ENCODE assay signal across 25 cellular contexts in the genomic region with DNA sequence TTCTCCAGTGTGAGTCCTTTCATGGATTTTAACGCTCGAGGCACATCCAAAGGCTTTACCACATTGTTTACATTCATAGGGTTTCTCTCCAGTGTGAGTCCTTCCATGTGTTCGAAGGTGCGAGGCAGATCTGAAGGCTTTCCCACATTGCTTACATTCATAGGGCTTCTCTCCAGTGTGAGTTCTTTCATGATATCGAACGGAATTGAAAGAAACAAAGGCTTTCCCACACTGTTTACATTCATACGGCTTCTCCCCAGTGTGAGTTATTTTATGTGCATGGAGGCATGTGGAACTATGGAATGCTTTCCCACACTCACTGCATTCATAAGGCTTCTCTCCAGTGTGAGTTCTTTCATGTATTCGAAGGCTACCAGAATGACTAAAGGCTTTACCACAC.
"Had no signal": no experiment of that assay in that cellular context is flagged by ENCODE, and none has a peak within 500 bp of the region (broad histone marks: within the 10 kb centered on the region; RNA-seq: fewer than 3 reads in every experiment).

No MANE protein-coding gene starts in this region.

- DNase-seq: dermis blood vessel endothelial cell; effector memory CD4-positive, alpha-beta T cell; foreskin fibroblast; gastrocnemius medialis; head of caudate nucleus; left cardiac atrium; left lung; lower lobe of right lung; naive thymus-derived CD8-positive, alpha-beta T cell; nephron progenitor cell; nucleus accumbens; psoas muscle; right cardiac atrium; spleen; stimulated activated CD4-positive, alpha-beta T cell treated with anti-CD3 and anti-CD28 coated beads, Interleukin-4, amount 100 ng/mL, for 4 hours; upper lobe of left lung had no signal

- H3K4me3 ChIP-seq: coronary artery, gastrocnemius medialis, left lung, lower lobe of right lung, psoas muscle, skin epidermis, spleen, thoracic aorta, tibial nerve, upper lobe of left lung had no signal

- H3K27ac ChIP-seq: coronary artery, epithelial cell of prostate, gastrocnemius medialis, left lung, lower lobe of right lung, psoas muscle, skin epidermis, spleen, thoracic aorta, tibial nerve, upper lobe of left lung had no signal

- H3K9me3 ChIP-seq: gastrocnemius medialis, psoas muscle, thoracic aorta had no signal

- H3K27me3 ChIP-seq: gastrocnemius medialis, left lung, spleen, upper lobe of left lung had no signal

- FAIRE-seq: endometrium, urothelium cell line had no signal

- ATAC-seq: esophagus mucosa; gastrocnemius medialis; left cardiac atrium; left lung; lower lobe of right lung; naive thymus-derived CD8-positive, alpha-beta T cell; psoas muscle; right cardiac atrium; stimulated activated memory B cell treated with anti-CD40 and anti-IgM and Interleukin-4, amounts not matched to agents 10 μg/mL and 1 μg/mL and 100 μg/mL, for 72 hours had no signal
